1 cellular context compared by ENCODE assay signal in genomic region chr5:122295138-122295537, GRCh38.
TF ChIP-seq lines count a peak whose summit lies in the region.

No MANE protein-coding gene starts in this region.

TF ChIP-seq in SK-N-SH treated with all-trans-retinoic acid at 6 μM for 48 hours, 23 proteins besides CTCF, POLR2A, EP300 and RAD21 (continued from another document):
- TF ChIP-seq, protein P1, sequence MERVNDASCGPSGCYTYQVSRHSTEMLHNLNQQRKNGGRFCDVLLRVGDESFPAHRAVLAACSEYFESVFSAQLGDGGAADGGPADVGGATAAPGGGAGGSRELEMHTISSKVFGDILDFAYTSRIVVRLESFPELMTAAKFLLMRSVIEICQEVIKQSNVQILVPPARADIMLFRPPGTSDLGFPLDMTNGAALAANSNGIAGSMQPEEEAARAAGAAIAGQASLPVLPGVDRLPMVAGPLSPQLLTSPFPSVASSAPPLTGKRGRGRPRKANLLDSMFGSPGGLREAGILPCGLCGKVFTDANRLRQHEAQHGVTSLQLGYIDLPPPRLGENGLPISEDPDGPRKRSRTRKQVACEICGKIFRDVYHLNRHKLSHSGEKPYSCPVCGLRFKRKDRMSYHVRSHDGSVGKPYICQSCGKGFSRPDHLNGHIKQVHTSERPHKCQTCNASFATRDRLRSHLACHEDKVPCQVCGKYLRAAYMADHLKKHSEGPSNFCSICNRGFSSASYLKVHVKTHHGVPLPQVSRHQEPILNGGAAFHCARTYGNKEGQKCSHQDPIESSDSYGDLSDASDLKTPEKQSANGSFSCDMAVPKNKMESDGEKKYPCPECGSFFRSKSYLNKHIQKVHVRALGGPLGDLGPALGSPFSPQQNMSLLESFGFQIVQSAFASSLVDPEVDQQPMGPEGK (CRISPR knock-in tag; IDR thresholded peaks at IDR 0.05; ENCODE audit: borderline replicate concordance): no peak
